ENCODE assay signal across 28 cellular contexts in genomic region chr16:55014022-55014421, GRCh38.
"Had no signal": no experiment of that assay in that cellular context is flagged by ENCODE, and none has a peak within 500 bp of the region (broad histone marks: within the 10 kb centered on the region; RNA-seq: fewer than 3 reads in every experiment).

No MANE protein-coding gene starts in this region.

- H3K9me3 Mint-ChIP-seq: natural killer cell; nephron; stimulated activated effector memory CD8-positive, alpha-beta T cell treated with anti-CD3 and anti-CD28 coated beads, Interleukin-12 subunit alpha, Interleukin-12 subunit beta, amount 100 ng/mL, for 72 hours; stimulated activated naive CD8-positive, alpha-beta T cell treated with anti-CD3 and anti-CD28 coated beads, Interleukin-15, Interleukin-2, amounts not matched to agents 100 ng/mL and 50 ng/mL, for 24 hours had no signal

- H3K9ac ChIP-seq: neural progenitor cell, parathyroid adenoma had no signal

- H3K27ac Mint-ChIP-seq: natural killer cell; nephron; neural progenitor cell; stimulated activated effector memory CD8-positive, alpha-beta T cell treated with anti-CD3 and anti-CD28 coated beads, Interleukin-12 subunit alpha, Interleukin-12 subunit beta, amount 100 ng/mL, for 72 hours; stimulated activated naive B cell treated with anti-CD40 and anti-IgM and Interleukin-4, amounts not matched to agents 10 μg/mL and 1 μg/mL and 100 μg/mL, for 72 hours; stimulated activated naive CD8-positive, alpha-beta T cell treated with anti-CD3 and anti-CD28 coated beads, Interleukin-15, Interleukin-2, amounts not matched to agents 100 ng/mL and 50 ng/mL, for 24 hours had no signal

- FAIRE-seq: small intestine, urothelium cell line had no signal

- DNase-seq: natural killer cell; occipital lobe; ovary; posterior cingulate gyrus; right cardiac atrium; right lobe of liver; sigmoid colon; small intestine; stimulated activated CD4-positive, alpha-beta T cell treated with anti-CD3 and anti-CD28 coated beads, Interleukin-15, amount 100 ng/mL, for 24 hours; stimulated activated CD4-positive, alpha-beta T cell treated with anti-CD3 and anti-CD28 coated beads, Interleukin-2, amount 100 ng/mL, for 24 hours; stimulated activated CD4-positive, alpha-beta T cell treated with anti-CD3 and anti-CD28 coated beads, Interleukin-2, amount 100 ng/mL, for 48 hours; stimulated activated CD4-positive, alpha-beta T cell treated with anti-CD3 and anti-CD28 coated beads, Interleukin-4, amount 100 ng/mL, for 24 hours; stimulated activated naive B cell treated with anti-CD40 and anti-IgM and Interleukin-4, amounts not matched to agents 10 μg/mL and 1 μg/mL and 100 μg/mL, for 72 hours; stimulated activated naive CD4-positive, alpha-beta T cell treated with Interleukin-2 at 50 U/mL for 16 hours; stomach; thyroid gland; trophoblast cell; upper lobe of left lung had no signal

- H3K27me3 Mint-ChIP-seq: stimulated activated naive B cell treated with anti-CD40 and anti-IgM and Interleukin-4, amounts not matched to agents 10 μg/mL and 1 μg/mL and 100 μg/mL, for 72 hours; stimulated activated naive CD8-positive, alpha-beta T cell treated with anti-CD3 and anti-CD28 coated beads, Interleukin-15, Interleukin-2, amounts not matched to agents 100 ng/mL and 50 ng/mL, for 24 hours had no signal

- H3K36me3 Mint-ChIP-seq: natural killer cell; neural progenitor cell; stimulated activated effector memory CD8-positive, alpha-beta T cell treated with anti-CD3 and anti-CD28 coated beads, Interleukin-12 subunit alpha, Interleukin-12 subunit beta, amount 100 ng/mL, for 72 hours; stimulated activated naive B cell treated with anti-CD40 and anti-IgM and Interleukin-4, amounts not matched to agents 10 μg/mL and 1 μg/mL and 100 μg/mL, for 72 hours had no signal

- ATAC-seq: natural killer cell; right cardiac atrium; right lobe of liver; stimulated activated effector memory CD8-positive, alpha-beta T cell treated with anti-CD3 and anti-CD28 coated beads, Interleukin-12 subunit alpha, Interleukin-12 subunit beta, amount 100 ng/mL, for 72 hours; stimulated activated naive B cell treated with anti-CD40 and anti-IgM and Interleukin-4, amounts not matched to agents 10 μg/mL and 1 μg/mL and 100 μg/mL, for 72 hours had no signal

- H3K4me1 Mint-ChIP-seq: natural killer cell; nephron; neural progenitor cell; stimulated activated effector memory CD8-positive, alpha-beta T cell treated with anti-CD3 and anti-CD28 coated beads, Interleukin-12 subunit alpha, Interleukin-12 subunit beta, amount 100 ng/mL, for 72 hours; stimulated activated naive B cell treated with anti-CD40 and anti-IgM and Interleukin-4, amounts not matched to agents 10 μg/mL and 1 μg/mL and 100 μg/mL, for 72 hours had no signal

- H3K27me3 ChIP-seq: neural progenitor cell, ovary, right lobe of liver, stomach, thyroid gland, tibial nerve, upper lobe of left lung, vagina had no signal

- H3K4me2 ChIP-seq: neural progenitor cell had no signal

- H3K4me3 ChIP-seq: neural progenitor cell, ovary, prostate gland, right lobe of liver, sigmoid colon, stomach, thoracic aorta, thyroid gland, tibial nerve, upper lobe of left lung, vagina had no signal

- H3K9me3 ChIP-seq: ovary, prostate gland, right lobe of liver, sigmoid colon, stomach, thoracic aorta, thyroid gland, upper lobe of left lung, vagina had no signal

- H3K4me3 Mint-ChIP-seq: natural killer cell; nephron; neural progenitor cell; stimulated activated effector memory CD8-positive, alpha-beta T cell treated with anti-CD3 and anti-CD28 coated beads, Interleukin-12 subunit alpha, Interleukin-12 subunit beta, amount 100 ng/mL, for 72 hours; stimulated activated naive B cell treated with anti-CD40 and anti-IgM and Interleukin-4, amounts not matched to agents 10 μg/mL and 1 μg/mL and 100 μg/mL, for 72 hours; stimulated activated naive CD8-positive, alpha-beta T cell treated with anti-CD3 and anti-CD28 coated beads, Interleukin-15, Interleukin-2, amounts not matched to agents 100 ng/mL and 50 ng/mL, for 24 hours had no signal

- H3K27ac ChIP-seq: neural progenitor cell, ovary, parathyroid adenoma, prostate gland, right lobe of liver, sigmoid colon, stomach, thoracic aorta, thyroid gland, tibial nerve, upper lobe of left lung, vagina had no signal

- H3K36me3 ChIP-seq: neural progenitor cell, ovary, prostate gland, right lobe of liver, sigmoid colon, stomach, thoracic aorta, thyroid gland, tibial nerve, upper lobe of left lung, vagina had no signal

- H3K4me1 ChIP-seq: neural progenitor cell, parathyroid adenoma, prostate gland, right lobe of liver, sigmoid colon, stomach, thyroid gland, tibial nerve, upper lobe of left lung, vagina had no signal
